In the genomic region with DNA sequence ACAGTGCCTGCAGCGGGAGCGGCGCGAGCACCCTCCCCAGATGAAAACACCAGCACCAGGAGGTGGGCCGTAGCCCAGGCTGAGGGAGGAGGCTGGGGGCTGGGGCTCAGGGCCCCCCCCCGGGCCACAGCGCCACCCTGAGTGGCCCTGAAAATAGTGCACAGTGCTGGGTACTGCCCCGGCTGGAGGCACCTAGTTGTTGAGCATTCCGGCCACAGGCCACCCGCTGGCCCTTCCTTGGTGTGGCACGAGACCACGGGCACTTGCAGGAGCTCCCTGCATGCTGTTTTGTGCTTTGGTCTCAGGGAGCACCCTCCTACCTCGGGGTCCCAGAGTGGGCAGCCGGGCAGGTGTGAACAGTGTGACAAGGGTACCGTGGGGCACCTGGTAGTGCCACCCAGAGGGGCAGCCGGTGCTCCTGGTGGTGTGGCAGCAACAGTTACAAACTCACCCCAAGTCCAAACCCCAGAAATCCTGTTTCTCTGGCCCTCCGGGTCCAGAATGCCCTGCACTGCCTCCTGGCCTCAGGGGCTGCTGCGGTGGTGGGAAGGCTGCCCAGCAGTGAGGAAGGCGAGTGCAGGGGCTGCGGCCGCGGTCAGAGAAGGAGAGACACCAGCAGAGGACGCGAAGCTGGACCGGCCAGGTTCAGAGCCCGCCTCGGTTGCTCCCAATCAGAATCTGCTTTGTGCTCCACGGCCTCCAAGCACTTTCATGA, we compare ENCODE assay signal across 1 cellular context.
TF ChIP-seq lines count a peak whose summit lies in the region.

No MANE protein-coding gene starts in this region.

TF ChIP-seq in SK-N-SH, 30 proteins besides CTCF, POLR2A, EP300 and RAD21:
- TF ChIP-seq CHD2 (IDR thresholded peaks at IDR 0.05; ENCODE audit: low read length, partially characterized antibody), result no peak
- TF ChIP-seq TAF1 (IDR thresholded peaks at IDR 0.05; ENCODE audit: borderline replicate concordance, low read depth, low read length), result no peak
- TF ChIP-seq, protein P1, sequence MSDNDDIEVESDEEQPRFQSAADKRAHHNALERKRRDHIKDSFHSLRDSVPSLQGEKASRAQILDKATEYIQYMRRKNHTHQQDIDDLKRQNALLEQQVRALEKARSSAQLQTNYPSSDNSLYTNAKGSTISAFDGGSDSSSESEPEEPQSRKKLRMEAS (IDR thresholded peaks at IDR 0.05; ENCODE audit: low read depth), result no peak
- TF ChIP-seq, protein P2, sequence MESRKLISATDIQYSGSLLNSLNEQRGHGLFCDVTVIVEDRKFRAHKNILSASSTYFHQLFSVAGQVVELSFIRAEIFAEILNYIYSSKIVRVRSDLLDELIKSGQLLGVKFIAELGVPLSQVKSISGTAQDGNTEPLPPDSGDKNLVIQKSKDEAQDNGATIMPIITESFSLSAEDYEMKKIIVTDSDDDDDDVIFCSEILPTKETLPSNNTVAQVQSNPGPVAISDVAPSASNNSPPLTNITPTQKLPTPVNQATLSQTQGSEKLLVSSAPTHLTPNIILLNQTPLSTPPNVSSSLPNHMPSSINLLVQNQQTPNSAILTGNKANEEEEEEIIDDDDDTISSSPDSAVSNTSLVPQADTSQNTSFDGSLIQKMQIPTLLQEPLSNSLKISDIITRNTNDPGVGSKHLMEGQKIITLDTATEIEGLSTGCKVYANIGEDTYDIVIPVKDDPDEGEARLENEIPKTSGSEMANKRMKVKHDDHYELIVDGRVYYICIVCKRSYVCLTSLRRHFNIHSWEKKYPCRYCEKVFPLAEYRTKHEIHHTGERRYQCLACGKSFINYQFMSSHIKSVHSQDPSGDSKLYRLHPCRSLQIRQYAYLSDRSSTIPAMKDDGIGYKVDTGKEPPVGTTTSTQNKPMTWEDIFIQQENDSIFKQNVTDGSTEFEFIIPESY (IDR thresholded peaks at IDR 0.05; ENCODE audit: borderline replicate concordance, low read depth), result no peak
- TF ChIP-seq JUND (IDR thresholded peaks at IDR 0.05), result no peak
- TF ChIP-seq MXI1 (IDR thresholded peaks at IDR 0.05; ENCODE audit: low read depth, low read length), result no peak
- TF ChIP-seq, protein P3, sequence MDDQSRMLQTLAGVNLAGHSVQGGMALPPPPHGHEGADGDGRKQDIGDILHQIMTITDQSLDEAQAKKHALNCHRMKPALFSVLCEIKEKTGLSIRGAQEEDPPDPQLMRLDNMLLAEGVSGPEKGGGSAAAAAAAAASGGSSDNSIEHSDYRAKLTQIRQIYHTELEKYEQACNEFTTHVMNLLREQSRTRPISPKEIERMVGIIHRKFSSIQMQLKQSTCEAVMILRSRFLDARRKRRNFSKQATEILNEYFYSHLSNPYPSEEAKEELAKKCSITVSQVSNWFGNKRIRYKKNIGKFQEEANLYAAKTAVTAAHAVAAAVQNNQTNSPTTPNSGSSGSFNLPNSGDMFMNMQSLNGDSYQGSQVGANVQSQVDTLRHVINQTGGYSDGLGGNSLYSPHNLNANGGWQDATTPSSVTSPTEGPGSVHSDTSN (IDR thresholded peaks at IDR 0.05), result no peak
- no peak for TF ChIP-seq GATA2 (CRISPR knock-in tag; IDR thresholded peaks at IDR 0.05)
- no peak for TF ChIP-seq TEAD4 (IDR thresholded peaks at IDR 0.05; ENCODE audit: borderline replicate concordance, insufficient read depth)
- TF ChIP-seq GABPA (IDR thresholded peaks at IDR 0.05; ENCODE audit: low read depth), result no peak
- no peak for TF ChIP-seq RXRA (IDR thresholded peaks at IDR 0.05; ENCODE audit: borderline replicate concordance, low read depth)
- no peak for TF ChIP-seq SIN3A (IDR thresholded peaks at IDR 0.05; ENCODE audit: borderline replicate concordance, low read depth, low read length)
- no peak for TF ChIP-seq NRF1 (IDR thresholded peaks at IDR 0.05; ENCODE audit: low read depth, low read length)
- TF ChIP-seq MEF2A (IDR thresholded peaks at IDR 0.05; ENCODE audit: borderline replicate concordance, low read depth), result no peak
- TF ChIP-seq FOSL2 (IDR thresholded peaks at IDR 0.05; ENCODE audit: borderline replicate concordance, low read depth), result no peak
- no peak for TF ChIP-seq YY1 (IDR thresholded peaks at IDR 0.05; ENCODE audit: low read depth)
- no peak for TF ChIP-seq SMC3 (IDR thresholded peaks at IDR 0.05; ENCODE audit: low read depth, low read length)
- no peak for TF ChIP-seq NFIC (IDR thresholded peaks at IDR 0.05; ENCODE audit: borderline replicate concordance)
- no peak for TF ChIP-seq ELF1 (IDR thresholded peaks at IDR 0.05)
- no peak for TF ChIP-seq POLR2AphosphoS5 (IDR thresholded peaks at IDR 0.05; ENCODE audit: low read depth, low read length)
